ENCODE assay signal across 30 cellular contexts in the genomic region with DNA sequence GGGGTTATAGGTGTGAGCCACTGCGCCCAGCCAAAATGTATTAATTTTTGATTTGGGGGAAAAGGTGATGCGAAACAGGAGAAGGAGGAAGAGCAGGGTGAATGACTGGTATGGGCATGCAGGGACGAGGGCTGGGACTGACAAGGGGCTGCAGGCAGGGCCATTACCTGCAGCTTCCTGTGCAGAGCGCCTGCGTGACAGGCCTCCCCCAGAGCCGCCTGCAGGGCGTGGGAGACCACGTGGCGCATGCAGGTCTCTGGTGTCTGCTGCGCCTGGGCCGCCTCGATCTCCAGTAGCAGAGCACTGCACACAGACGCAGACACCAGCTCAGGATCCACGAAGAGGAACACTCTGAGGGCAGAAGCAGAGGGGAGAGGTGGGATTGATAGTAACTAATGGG. TPM values are rescaled to one million over a fixed set of nuclear protein-coding genes. Genes with fewer than 3 reads are reported as not detected.
"Had no signal": no experiment of that assay in that cellular context is flagged by ENCODE, and none has a peak within 500 bp of the region (broad histone marks: within the 10 kb centered on the region; RNA-seq: fewer than 3 reads in every experiment).

No MANE protein-coding gene starts in this region.

- H3K27ac Mint-ChIP-seq: activated CD4-positive, alpha-beta memory T cell treated with anti-CD3 and anti-CD28 coated beads for 36 hours; activated CD4-positive, alpha-beta T cell treated with anti-CD3 and anti-CD28 coated beads, Interleukin-2, amount 10 ng/mL, durations not matched to agents 7 days and 5 days; activated naive CD8-positive, alpha-beta T cell treated with anti-CD3 and anti-CD28 coated beads, Interleukin-2, amount 50 U/mL, for 24 hours; activated T-cell treated with anti-CD3 and anti-CD28 coated beads, Interleukin-2, amount 50 U/mL, for 24 hours; activated T-helper 1 cell treated with anti-CD3 and anti-CD28 coated beads, Interleukin-12 subunit alpha, Interleukin-12 subunit beta, Interleukin-2, Interleukin-4 antibody, amounts not matched to agents 30 ng/mL and 10 ng/mL and 1 ng/mL, durations not matched to agents 14 hours and 24 hours and 36 hours; T-helper 1 cell treated with Interleukin-12 subunit alpha and Interleukin-12 subunit beta and Interleukin-4 antibody, amounts not matched to agents 30 μg/mL and 1 μg/mL, for 36 hours had no signal

- H3K9me3 Mint-ChIP-seq: activated CD4-positive, alpha-beta memory T cell treated with anti-CD3 and anti-CD28 coated beads for 36 hours; activated CD4-positive, alpha-beta T cell treated with anti-CD3 and anti-CD28 coated beads, Interleukin-2, amount 10 ng/mL, durations not matched to agents 7 days and 5 days; activated naive CD4-positive, alpha-beta T cell treated with anti-CD3 and anti-CD28 coated beads, Interleukin-2, amount 50 U/mL, for 72 hours; activated naive CD8-positive, alpha-beta T cell treated with anti-CD3 and anti-CD28 coated beads, Interleukin-2, amount 50 U/mL, for 24 hours; activated T-cell treated with anti-CD3 and anti-CD28 coated beads, Interleukin-2, amount 50 U/mL, for 24 hours; activated T-helper 1 cell treated with anti-CD3 and anti-CD28 coated beads, Interleukin-12 subunit alpha, Interleukin-12 subunit beta, Interleukin-2, Interleukin-4 antibody, amounts not matched to agents 30 ng/mL and 10 ng/mL and 1 ng/mL, durations not matched to agents 14 hours and 24 hours and 36 hours; T-helper 1 cell treated with Interleukin-12 subunit alpha and Interleukin-12 subunit beta and Interleukin-4 antibody, amounts not matched to agents 30 μg/mL and 1 μg/mL, for 36 hours had no signal

- ATAC-seq: activated naive CD4-positive, alpha-beta T cell treated with anti-CD3 and anti-CD28 coated beads, Interleukin-2, amount 50 U/mL, for 72 hours; activated naive CD8-positive, alpha-beta T cell treated with anti-CD3 and anti-CD28 coated beads, Interleukin-2, amount 50 U/mL, for 24 hours; body of pancreas; K562 had no signal

- H3K27me3 ChIP-seq: body of pancreas had no signal

- H3K36me3 Mint-ChIP-seq: activated CD4-positive, alpha-beta memory T cell treated with anti-CD3 and anti-CD28 coated beads for 36 hours; activated naive CD4-positive, alpha-beta T cell treated with anti-CD3 and anti-CD28 coated beads, Interleukin-2, amount 50 U/mL, for 72 hours had no signal

- H3K27ac ChIP-seq: ascending aorta, body of pancreas, Peyer's patch, RWPE1, VCaP had no signal

- H3K36me3 ChIP-seq: ascending aorta, Peyer's patch had no signal

- H3K9me3 ChIP-seq: ascending aorta, body of pancreas, Peyer's patch had no signal

- H3K4me3 Mint-ChIP-seq: activated CD4-positive, alpha-beta memory T cell treated with anti-CD3 and anti-CD28 coated beads for 36 hours; activated CD4-positive, alpha-beta T cell treated with anti-CD3 and anti-CD28 coated beads, Interleukin-2, amount 10 ng/mL, durations not matched to agents 7 days and 5 days; activated naive CD8-positive, alpha-beta T cell treated with anti-CD3 and anti-CD28 coated beads, Interleukin-2, amount 50 U/mL, for 24 hours; activated T-cell treated with anti-CD3 and anti-CD28 coated beads, Interleukin-2, amount 50 U/mL, for 24 hours; activated T-helper 1 cell treated with anti-CD3 and anti-CD28 coated beads, Interleukin-12 subunit alpha, Interleukin-12 subunit beta, Interleukin-2, Interleukin-4 antibody, amounts not matched to agents 30 ng/mL and 10 ng/mL and 1 ng/mL, durations not matched to agents 14 hours and 24 hours and 36 hours; T-helper 1 cell treated with Interleukin-12 subunit alpha and Interleukin-12 subunit beta and Interleukin-4 antibody, amounts not matched to agents 30 μg/mL and 1 μg/mL, for 36 hours had no signal

- H3K4me1 ChIP-seq: ascending aorta, Peyer's patch had no signal

- H3K4me1 Mint-ChIP-seq: activated CD4-positive, alpha-beta T cell treated with anti-CD3 and anti-CD28 coated beads, Interleukin-2, amount 10 ng/mL, durations not matched to agents 7 days and 5 days; activated naive CD8-positive, alpha-beta T cell treated with anti-CD3 and anti-CD28 coated beads, Interleukin-2, amount 50 U/mL, for 24 hours had no signal

- H3K27me3 Mint-ChIP-seq: activated CD4-positive, alpha-beta memory T cell treated with anti-CD3 and anti-CD28 coated beads for 36 hours; activated CD4-positive, alpha-beta T cell treated with anti-CD3 and anti-CD28 coated beads, Interleukin-2, amount 10 ng/mL, durations not matched to agents 7 days and 5 days; activated naive CD8-positive, alpha-beta T cell treated with anti-CD3 and anti-CD28 coated beads, Interleukin-2, amount 50 U/mL, for 24 hours; activated T-cell treated with anti-CD3 and anti-CD28 coated beads, Interleukin-2, amount 50 U/mL, for 24 hours had no signal

- H3K4me3 ChIP-seq: ascending aorta, body of pancreas, K562, Peyer's patch had no signal

- DNase-seq: activated CD4-positive, alpha-beta memory T cell treated with anti-CD3 and anti-CD28 coated beads for 36 hours; activated CD4-positive, alpha-beta T cell treated with anti-CD3 and anti-CD28 coated beads, Interleukin-2, amount 10 ng/mL, durations not matched to agents 7 days and 5 days; activated CD4-positive, CD25-positive, alpha-beta regulatory T cell; activated effector memory CD4-positive, alpha-beta T cell treated with anti-CD3 and anti-CD28 coated beads, Interleukin-2, amount 50 U/mL, for 16 hours; activated naive CD4-positive, alpha-beta T cell treated with Interleukin-2 at 50 U/mL for 16 hours; activated naive CD8-positive, alpha-beta T cell treated with anti-CD3 and anti-CD28 coated beads, Interleukin-2, amount 50 U/mL, for 24 hours; activated T-cell treated with anti-CD3 and anti-CD28 coated beads, Interleukin-2, amount 50 U/mL, for 24 hours; amniotic stem cell; body of pancreas; central memory CD4-positive, alpha-beta T cell; Karpas-422; MM.1S; NCI-H1105; NCI-H1436; NCI-H1694 treated with DMSO at 0.1 percent for 48 hours; NCI-H2081; NCI-H446; NCI-H524; Peyer's patch; SHP77 had no signal

RNA-seq across cellular contexts. Expression of a gene that starts 32.4 kb away (rescaled TPM):
- total RNA-seq: bronchial epithelial cell had no signal

RNA-seq across cellular contexts. Expression of a gene that starts 35.9 kb away (rescaled TPM):
- total RNA-seq: activated CD4-positive, alpha-beta memory T cell treated with anti-CD3 and anti-CD28 coated beads for 36 hours; activated CD8-positive, alpha-beta memory T cell treated with anti-CD3 and anti-CD28 coated beads for 36 hours; ascending aorta; bronchial epithelial cell; K562; SK-MEL-5 had no signal
